Comparison of ENCODE assay signal across 9 cellular contexts in genomic region chr17:63903787-63904201, GRCh38. TPM values are rescaled to one million over a fixed set of nuclear protein-coding genes. Genes with fewer than 3 reads are reported as not detected.
DNase-seq lines count a peak whose midpoint lies in the region; ATAC-seq, FAIRE-seq and TF ChIP-seq lines count a peak whose summit lies in the region.
"Not testable (repeated sequence)": the region's sequence is repeated elsewhere in the genome, so short reads cannot be mapped to it uniquely, and the experiment has no call there.
"Had no signal": no experiment of that assay in that cellular context is flagged by ENCODE, and none has a peak within 500 bp of the region (broad histone marks: within the 10 kb centered on the region; RNA-seq: fewer than 3 reads in every experiment).

No MANE protein-coding gene starts in this region.

- H3K4me3 Mint-ChIP-seq in T-cell; activated naive CD8-positive, alpha-beta T cell treated with anti-CD3 and anti-CD28 coated beads, Interleukin-2, amount 50 U/mL, for 24 hours: not testable (repeated sequence)

- peak; percentile 21 for TF ChIP-seq CTCF in AG04450 (IDR thresholded peaks at IDR 0.05; ENCODE audit: low read depth, low read length)
- TF ChIP-seq CTCF in GM12865 (IDR thresholded peaks at IDR 0.05; ENCODE audit: insufficient read depth, low read depth, low read length, missing control alignments), result peak; percentile 20
- TF ChIP-seq CTCF in HepG2 (CRISPR knock-in tag; IDR thresholded peaks at IDR 0.05), result peak; percentile 47
- peak; percentile 35 for TF ChIP-seq CTCF in retinal pigment epithelial cell (conservative IDR thresholded peaks at IDR 0.05; ENCODE audit: low read depth, low read length)

- not testable (repeated sequence) for TF ChIP-seq POLR2A in HepG2 (IDR thresholded peaks at IDR 0.05; ENCODE audit: insufficient read depth in 1 of 2, low read depth in 2 of 2, low read length in 2 of 2)

- H2AFZ ChIP-seq in HepG2 (ENCODE audit: low read length), result not testable (repeated sequence)

- TF ChIP-seq EP300 in HepG2 (IDR thresholded peaks at IDR 0.05; ENCODE audit: low read depth in 2 of 2, low read length in 2 of 2); HepG2 (CRISPR knock-in tag; IDR thresholded peaks at IDR 0.05; ENCODE audit: borderline replicate concordance): not testable (repeated sequence)

- not testable (repeated sequence) for H3K9me3 ChIP-seq in AG04450 (ENCODE audit: control insufficient read depth, insufficient read depth, low read length); HepG2 (ENCODE audit: low read length)

- not testable (repeated sequence) for H3K36me3 ChIP-seq in HepG2 (replicated peaks in 1 of 2; ENCODE audit: control insufficient read depth in 1 of 2, insufficient read depth in 2 of 2, low read length in 2 of 2)

- peak; percentile 80 for FAIRE-seq in HepG2 (lab: Jason Lieb, UNC)

- ATAC-seq in T-cell (replicated peaks in 1 of 4), result peak; percentile 60 to 75 (median 70)
- peak; percentile 64 for ATAC-seq in activated naive CD8-positive, alpha-beta T cell treated with anti-CD3 and anti-CD28 coated beads, Interleukin-2, amount 50 U/mL, for 24 hours
- peak; percentile 53 for ATAC-seq in esophagus mucosa
- ATAC-seq in HepG2, result not testable (repeated sequence)

- H3K4me1 ChIP-seq in HepG2 (ENCODE audit: insufficient read depth, low read length), result not testable (repeated sequence)

- H3K4me1 Mint-ChIP-seq in T-cell, result not testable (repeated sequence)
- peaks cover 12% of the 10 kb centered on the region for H3K4me1 Mint-ChIP-seq in activated naive CD8-positive, alpha-beta T cell treated with anti-CD3 and anti-CD28 coated beads, Interleukin-2, amount 50 U/mL, for 24 hours

- 25% methylated on average over 4 of the region's 5 CpGs for WGBS in HepG2 (ENCODE audit: low lambda C conversion rate)

- not testable (repeated sequence) for TF ChIP-seq RAD21 in HepG2 (CRISPR knock-in tag; IDR thresholded peaks at IDR 0.05)

- H3K79me2 ChIP-seq in HepG2 (ENCODE audit: insufficient read depth, low read length), result not testable (repeated sequence)

- not testable (repeated sequence) for H3K4me2 ChIP-seq in HepG2 (ENCODE audit: low read depth, low read length)

- H3K27ac ChIP-seq in AG04450 (ENCODE audit: low read depth, low read length); HepG2 (ENCODE audit: extremely low read length, insufficient read depth, low read length): not testable (repeated sequence)

- in situ Hi-C loops in HepG2 (cut with HindIII; ENCODE audit: extremely low pct_ligation_motif_present, low pct_unique_long_range_greater_than_20kb), result not testable (repeated sequence)

- H4K20me1 ChIP-seq in HepG2 (ENCODE audit: insufficient read depth, low read length), result not testable (repeated sequence)

- peaks cover 21% of the 10 kb centered on the region for H3K27me3 ChIP-seq in AG04450 (ENCODE audit: control insufficient read depth, insufficient read depth, low read length)
- H3K27me3 ChIP-seq in HepG2 (ENCODE audit: control insufficient read depth in 1 of 2, insufficient read depth in 2 of 2, low read length in 2 of 2), result not testable (repeated sequence)

- intact Hi-C loops in HepG2 (cut with micrococcal nuclease; ENCODE audit: unreplicated experiment), result not testable (repeated sequence)

- POLR2A ChIA-PET in AG04450 (lab: Yijun Ruan, JAX); T-cell (lab: Charles Lee); HepG2 (lab: Yijun Ruan, JAX): not testable (repeated sequence)

- not testable (repeated sequence) for H3K4me3 ChIP-seq in AG04450 (ENCODE audit: low read depth, low read length); GM12865 (ENCODE audit: low read depth, low read length); HepG2 (replicated peaks in 1 of 3; ENCODE audit: insufficient read depth in 1 of 3, low read depth in 2 of 3, low read length in 3 of 3); retinal pigment epithelial cell (ENCODE audit: low read length)

- CTCF ChIA-PET in AG04450 (lab: Charles Lee) (interaction anchor here (0.6 to 2.2 kb wide), 7 partner anchors 9 to 514 kb away, joined by 3 to 16 read pairs (median 4); partner anchors contain the start of gene GH1), T-cell (lab: Charles Lee) (interaction anchor here (0.6 to 1.0 kb wide), 3 partner anchors 14 to 565 kb away, joined by 3 to 4 read pairs (median 3); no protein-coding TSS in a partner anchor)
- CTCF ChIA-PET in HepG2 (lab: Yijun Ruan, JAX; ENCODE audit: low intra/inter-chr PET ratio, low total read pairs), result not testable (repeated sequence)

- not testable (repeated sequence) for H3K27me3 Mint-ChIP-seq in T-cell; activated naive CD8-positive, alpha-beta T cell treated with anti-CD3 and anti-CD28 coated beads, Interleukin-2, amount 50 U/mL, for 24 hours

- not testable (repeated sequence) for H3K27ac Mint-ChIP-seq in T-cell
- H3K27ac Mint-ChIP-seq in activated naive CD8-positive, alpha-beta T cell treated with anti-CD3 and anti-CD28 coated beads, Interleukin-2, amount 50 U/mL, for 24 hours, result peak overlapping the region; percentile 62

- BruUV-seq in HepG2 (replicated peaks; lab: Mats Ljungman, UMichigan), result not testable (repeated sequence)

- not testable (repeated sequence) for DNase-seq in AG04450 (ENCODE audit: low read depth, low spot score); GM12865 (ENCODE audit: low read depth); activated naive CD8-positive, alpha-beta T cell treated with anti-CD3 and anti-CD28 coated beads, Interleukin-2, amount 50 U/mL, for 24 hours; HepG2 (ENCODE audit: low spot score); retinal pigment epithelial cell (ENCODE audit: low read depth)
- peak; percentile 55 for DNase-seq in NAMALWA (ENCODE audit: low spot score)
- peak in 8 of 34 experiments; percentile 10 to 36 (median 18) for DNase-seq in T-cell

- not testable (repeated sequence) for H3K9ac ChIP-seq in HepG2 (ENCODE audit: insufficient read depth, low read depth, low read length)

- H3K36me3 Mint-ChIP-seq in T-cell; activated naive CD8-positive, alpha-beta T cell treated with anti-CD3 and anti-CD28 coated beads, Interleukin-2, amount 50 U/mL, for 24 hours (ENCODE audit: low read depth): not testable (repeated sequence)

- not testable (repeated sequence) for H3K9me3 Mint-ChIP-seq in T-cell; activated naive CD8-positive, alpha-beta T cell treated with anti-CD3 and anti-CD28 coated beads, Interleukin-2, amount 50 U/mL, for 24 hours

RNA-seq across cellular contexts. Expression of gene CSHL1, which starts 7.3 kb away (rescaled TPM):
- polyA plus RNA-seq in AG04450 (2011; rRNA removed) (not detected in 2 replicates), HepG2 (2011; rRNA removed) (not detected in 2 replicates)
- not detected in 2 replicates for polyA minus RNA-seq in AG04450 (2011; rRNA and poly(A)+ RNA removed)
- total RNA-seq in T-cell (not detected), esophagus mucosa (not detected), HepG2 (2016; rRNA removed; fragmentation: Illumina TruSeq; extraction: Trizol) (not detected in 2 replicates)
- not detected in 2 replicates for total RNA-seq in HepG2 (2016; cell fraction: cytosol; rRNA removed; fragmentation: Illumina TruSeq; extraction: Trizol; ENCODE audit: low read depth)
- not detected in 2 replicates for total RNA-seq in HepG2 (2016; cell fraction: insoluble cytoplasmic fraction; rRNA removed; fragmentation: Illumina TruSeq; extraction: Trizol)
- total RNA-seq in HepG2 (2016; cell fraction: membrane; rRNA removed; fragmentation: Illumina TruSeq; extraction: Trizol), result not detected in 2 replicates
- total RNA-seq in HepG2 (2016; cell fraction: nucleus; rRNA removed; fragmentation: Illumina TruSeq; extraction: Trizol), result not detected in 2 replicates
- not detected in 2 replicates for polyA plus RNA-seq in HepG2 (2011; cell fraction: cytosol; rRNA removed)
- polyA plus RNA-seq in HepG2 (2011; cell fraction: nucleus; rRNA removed), result not detected in 2 replicates
- polyA plus RNA-seq in HepG2 (2012), result not detected in 2 replicates
- not detected in 2 replicates for polyA plus RNA-seq in HepG2 (2016; cell fraction: cytosol; fragmentation: Illumina TruSeq; extraction: Trizol; ENCODE audit: low read depth)
- not detected in 2 replicates for polyA plus RNA-seq in HepG2 (2016; cell fraction: insoluble cytoplasmic fraction; fragmentation: Illumina TruSeq; extraction: Trizol; ENCODE audit: low read depth)
- not detected in 2 replicates for polyA plus RNA-seq in HepG2 (2016; cell fraction: membrane; fragmentation: Illumina TruSeq; extraction: Trizol; ENCODE audit: low read depth)
- polyA plus RNA-seq in HepG2 (2016; cell fraction: nucleus; fragmentation: Illumina TruSeq; extraction: Trizol; ENCODE audit: insufficient read depth, low read depth), result not detected in 2 replicates
- not detected in 2 replicates for polyA minus RNA-seq in HepG2 (2011; rRNA and poly(A)+ RNA removed; ENCODE audit: low replicate concordance)
- polyA minus RNA-seq in HepG2 (2011; cell fraction: cytosol; rRNA and poly(A)+ RNA removed), result not detected in 2 replicates
- polyA minus RNA-seq in HepG2 (2011; cell fraction: nucleus; rRNA and poly(A)+ RNA removed), result not detected in 2 replicates
- total RNA-seq: ureter had no signal

RNA-seq across cellular contexts. Expression of gene CSH1, which starts 7.4 kb away (rescaled TPM):
- not detected in 2 replicates for polyA plus RNA-seq in AG04450 (2011; rRNA removed)
- polyA minus RNA-seq in AG04450 (2011; rRNA and poly(A)+ RNA removed), result not detected in 2 replicates
- total RNA-seq in T-cell, result not detected
- total RNA-seq in esophagus mucosa, result not detected
- total RNA-seq in HepG2 (2016; rRNA removed; fragmentation: Illumina TruSeq; extraction: Trizol), result not detected in 2 replicates
- not detected in 2 replicates for total RNA-seq in HepG2 (2016; cell fraction: cytosol; rRNA removed; fragmentation: Illumina TruSeq; extraction: Trizol; ENCODE audit: low read depth)
- not detected in 2 replicates for total RNA-seq in HepG2 (2016; cell fraction: insoluble cytoplasmic fraction; rRNA removed; fragmentation: Illumina TruSeq; extraction: Trizol)
- total RNA-seq in HepG2 (2016; cell fraction: membrane; rRNA removed; fragmentation: Illumina TruSeq; extraction: Trizol), result not detected in 2 replicates
- total RNA-seq in HepG2 (2016; cell fraction: nucleus; rRNA removed; fragmentation: Illumina TruSeq; extraction: Trizol), result not detected in 2 replicates
- polyA plus RNA-seq in HepG2 (2011; rRNA removed), result not detected in 2 replicates
- polyA plus RNA-seq in HepG2 (2011; cell fraction: cytosol; rRNA removed), result not detected in 2 replicates
- not detected in 2 replicates for polyA plus RNA-seq in HepG2 (2011; cell fraction: nucleus; rRNA removed)
- polyA plus RNA-seq in HepG2 (2012), result not detected in 2 replicates
- polyA plus RNA-seq in HepG2 (2016; cell fraction: cytosol; fragmentation: Illumina TruSeq; extraction: Trizol; ENCODE audit: low read depth), result not detected in 2 replicates
- not detected in 2 replicates for polyA plus RNA-seq in HepG2 (2016; cell fraction: insoluble cytoplasmic fraction; fragmentation: Illumina TruSeq; extraction: Trizol; ENCODE audit: low read depth)
- polyA plus RNA-seq in HepG2 (2016; cell fraction: membrane; fragmentation: Illumina TruSeq; extraction: Trizol; ENCODE audit: low read depth), result not detected in 2 replicates
- polyA plus RNA-seq in HepG2 (2016; cell fraction: nucleus; fragmentation: Illumina TruSeq; extraction: Trizol; ENCODE audit: insufficient read depth, low read depth), result not detected in 2 replicates
- not detected in 2 replicates for polyA minus RNA-seq in HepG2 (2011; rRNA and poly(A)+ RNA removed; ENCODE audit: low replicate concordance)
- polyA minus RNA-seq in HepG2 (2011; cell fraction: cytosol; rRNA and poly(A)+ RNA removed), result not detected in 2 replicates
- polyA minus RNA-seq in HepG2 (2011; cell fraction: nucleus; rRNA and poly(A)+ RNA removed), result not detected in 2 replicates
- total RNA-seq: ureter had no signal

RNA-seq across cellular contexts. Expression of gene GH1, which starts 14.8 kb away (rescaled TPM):
- polyA plus RNA-seq in AG04450 (2011; rRNA removed) (not detected in 2 replicates), HepG2 (2011; rRNA removed) (not detected in 2 replicates)
- not detected in 2 replicates for polyA minus RNA-seq in AG04450 (2011; rRNA and poly(A)+ RNA removed)
- total RNA-seq in T-cell (not detected), esophagus mucosa (not detected), HepG2 (2016; rRNA removed; fragmentation: Illumina TruSeq; extraction: Trizol) (not detected in 2 replicates)
- not detected in 2 replicates for total RNA-seq in HepG2 (2016; cell fraction: cytosol; rRNA removed; fragmentation: Illumina TruSeq; extraction: Trizol; ENCODE audit: low read depth)
- not detected in 2 replicates for total RNA-seq in HepG2 (2016; cell fraction: insoluble cytoplasmic fraction; rRNA removed; fragmentation: Illumina TruSeq; extraction: Trizol)
- total RNA-seq in HepG2 (2016; cell fraction: membrane; rRNA removed; fragmentation: Illumina TruSeq; extraction: Trizol), result not detected in 2 replicates
- total RNA-seq in HepG2 (2016; cell fraction: nucleus; rRNA removed; fragmentation: Illumina TruSeq; extraction: Trizol), result not detected in 2 replicates
- polyA plus RNA-seq in HepG2 (2011; cell fraction: cytosol; rRNA removed), result not detected in 2 replicates
- not detected in 2 replicates for polyA plus RNA-seq in HepG2 (2011; cell fraction: nucleus; rRNA removed)
- not detected in 2 replicates for polyA plus RNA-seq in HepG2 (2012)
- not detected in 2 replicates for polyA plus RNA-seq in HepG2 (2016; cell fraction: cytosol; fragmentation: Illumina TruSeq; extraction: Trizol; ENCODE audit: low read depth)
- polyA plus RNA-seq in HepG2 (2016; cell fraction: insoluble cytoplasmic fraction; fragmentation: Illumina TruSeq; extraction: Trizol; ENCODE audit: low read depth), result not detected in 2 replicates
- polyA plus RNA-seq in HepG2 (2016; cell fraction: membrane; fragmentation: Illumina TruSeq; extraction: Trizol; ENCODE audit: low read depth), result not detected in 2 replicates
- polyA plus RNA-seq in HepG2 (2016; cell fraction: nucleus; fragmentation: Illumina TruSeq; extraction: Trizol; ENCODE audit: insufficient read depth, low read depth), result not detected in 2 replicates
- polyA minus RNA-seq in HepG2 (2011; rRNA and poly(A)+ RNA removed; ENCODE audit: low replicate concordance), result not detected in 2 replicates
- polyA minus RNA-seq in HepG2 (2011; cell fraction: cytosol; rRNA and poly(A)+ RNA removed), result not detected in 2 replicates
- not detected in 2 replicates for polyA minus RNA-seq in HepG2 (2011; cell fraction: nucleus; rRNA and poly(A)+ RNA removed)
- total RNA-seq: ureter had no signal

RNA-seq across cellular contexts. Expression of gene GH2, which starts 22.1 kb away (rescaled TPM):
- polyA plus RNA-seq in AG04450 (2011; rRNA removed) (not detected in 2 replicates), HepG2 (2011; rRNA removed) (not detected in 2 replicates)
- polyA minus RNA-seq in AG04450 (2011; rRNA and poly(A)+ RNA removed), result not detected in 2 replicates
- total RNA-seq in T-cell (not detected), esophagus mucosa (not detected), HepG2 (2016; rRNA removed; fragmentation: Illumina TruSeq; extraction: Trizol) (not detected in 2 replicates)
- not detected in 2 replicates for total RNA-seq in HepG2 (2016; cell fraction: cytosol; rRNA removed; fragmentation: Illumina TruSeq; extraction: Trizol; ENCODE audit: low read depth)
- not detected in 2 replicates for total RNA-seq in HepG2 (2016; cell fraction: insoluble cytoplasmic fraction; rRNA removed; fragmentation: Illumina TruSeq; extraction: Trizol)
- total RNA-seq in HepG2 (2016; cell fraction: membrane; rRNA removed; fragmentation: Illumina TruSeq; extraction: Trizol), result not detected in 2 replicates
- not detected in 2 replicates for total RNA-seq in HepG2 (2016; cell fraction: nucleus; rRNA removed; fragmentation: Illumina TruSeq; extraction: Trizol)
- polyA plus RNA-seq in HepG2 (2011; cell fraction: cytosol; rRNA removed), result not detected in 2 replicates
- polyA plus RNA-seq in HepG2 (2011; cell fraction: nucleus; rRNA removed), result not detected in 2 replicates
- not detected in 2 replicates for polyA plus RNA-seq in HepG2 (2012)
- not detected in 2 replicates for polyA plus RNA-seq in HepG2 (2016; cell fraction: cytosol; fragmentation: Illumina TruSeq; extraction: Trizol; ENCODE audit: low read depth)
- not detected in 2 replicates for polyA plus RNA-seq in HepG2 (2016; cell fraction: insoluble cytoplasmic fraction; fragmentation: Illumina TruSeq; extraction: Trizol; ENCODE audit: low read depth)
- not detected in 2 replicates for polyA plus RNA-seq in HepG2 (2016; cell fraction: membrane; fragmentation: Illumina TruSeq; extraction: Trizol; ENCODE audit: low read depth)
- not detected in 2 replicates for polyA plus RNA-seq in HepG2 (2016; cell fraction: nucleus; fragmentation: Illumina TruSeq; extraction: Trizol; ENCODE audit: insufficient read depth, low read depth)
- not detected in 2 replicates for polyA minus RNA-seq in HepG2 (2011; rRNA and poly(A)+ RNA removed; ENCODE audit: low replicate concordance)
- polyA minus RNA-seq in HepG2 (2011; cell fraction: cytosol; rRNA and poly(A)+ RNA removed), result not detected in 2 replicates
- not detected in 2 replicates for polyA minus RNA-seq in HepG2 (2011; cell fraction: nucleus; rRNA and poly(A)+ RNA removed)
- total RNA-seq: ureter had no signal

RNA-seq across cellular contexts. Expression of gene CD79B, which starts 28.3 kb away (rescaled TPM):
- polyA plus RNA-seq in AG04450 (2011; rRNA removed) (not detected in 2 replicates), HepG2 (2011; rRNA removed) (0.21 TPM in 1 of 2 replicates, not detected in the other)
- polyA minus RNA-seq in AG04450 (2011; rRNA and poly(A)+ RNA removed), result not detected in 2 replicates
- total RNA-seq in T-cell (10 to 100 TPM; 13.4 to 53.1 (median 27.7) TPM), esophagus mucosa (1.9 TPM), HepG2 (2016; rRNA removed; fragmentation: Illumina TruSeq; extraction: Trizol) (not detected in 2 replicates)
- not detected in 2 replicates for total RNA-seq in HepG2 (2016; cell fraction: cytosol; rRNA removed; fragmentation: Illumina TruSeq; extraction: Trizol; ENCODE audit: low read depth)
- 0.54 TPM in 1 of 2 replicates, not detected in the other for total RNA-seq in HepG2 (2016; cell fraction: insoluble cytoplasmic fraction; rRNA removed; fragmentation: Illumina TruSeq; extraction: Trizol)
- total RNA-seq in HepG2 (2016; cell fraction: membrane; rRNA removed; fragmentation: Illumina TruSeq; extraction: Trizol), result not detected in 2 replicates
- total RNA-seq in HepG2 (2016; cell fraction: nucleus; rRNA removed; fragmentation: Illumina TruSeq; extraction: Trizol), result not detected in 2 replicates
- polyA plus RNA-seq in HepG2 (2011; cell fraction: cytosol; rRNA removed), result 0.19 and 0.55 TPM in 2 replicates
- polyA plus RNA-seq in HepG2 (2011; cell fraction: nucleus; rRNA removed), result not detected in 2 replicates
- polyA plus RNA-seq in HepG2 (2012), result 0.20 TPM in 1 of 2 replicates, not detected in the other
- polyA plus RNA-seq in HepG2 (2016; cell fraction: cytosol; fragmentation: Illumina TruSeq; extraction: Trizol; ENCODE audit: low read depth), result not detected in 2 replicates
- not detected in 2 replicates for polyA plus RNA-seq in HepG2 (2016; cell fraction: insoluble cytoplasmic fraction; fragmentation: Illumina TruSeq; extraction: Trizol; ENCODE audit: low read depth)
- not detected in 2 replicates for polyA plus RNA-seq in HepG2 (2016; cell fraction: membrane; fragmentation: Illumina TruSeq; extraction: Trizol; ENCODE audit: low read depth)
- not detected in 2 replicates for polyA plus RNA-seq in HepG2 (2016; cell fraction: nucleus; fragmentation: Illumina TruSeq; extraction: Trizol; ENCODE audit: insufficient read depth, low read depth)
- polyA minus RNA-seq in HepG2 (2011; rRNA and poly(A)+ RNA removed; ENCODE audit: low replicate concordance), result not detected in 2 replicates
- not detected in 2 replicates for polyA minus RNA-seq in HepG2 (2011; cell fraction: cytosol; rRNA and poly(A)+ RNA removed)
- not detected in 2 replicates for polyA minus RNA-seq in HepG2 (2011; cell fraction: nucleus; rRNA and poly(A)+ RNA removed)
